In genomic region chr20:5120189-5120484, GRCh38 we compare ENCODE assay signal across 8 cellular contexts. TPM values are rescaled to one million over a fixed set of nuclear protein-coding genes. Genes with fewer than 3 reads are reported as not detected.
DNase-seq lines count a peak whose midpoint lies in the region; ATAC-seq and TF ChIP-seq lines count a peak whose summit lies in the region.

No MANE protein-coding gene starts in this region.

- no peaks in the 10 kb centered on the region for H3K9me3 ChIP-seq in A673 (ENCODE audit: low read depth, low read length, poor library complexity, severe bottlenecking)
- H3K9me3 ChIP-seq in HUES48 (ENCODE audit: control insufficient read depth, insufficient read depth, low read length): no peaks in the 10 kb centered on the region
- H3K9me3 ChIP-seq in mucosa of stomach (ENCODE audit: control insufficient read depth, low read length): no peaks in the 10 kb centered on the region

- intact Hi-C loops in A673 (cut with micrococcal nuclease; ENCODE audit: unreplicated experiment): no loop called here

- POLR2A ChIA-PET in A673 (lab: Charles Lee; ENCODE audit: low non-redundant PET): interaction anchor here (0.7 kb wide), 1 partner anchor 72 kb away, joined by 3 read pairs; no protein-coding TSS in a partner anchor

- no peak for TF ChIP-seq CTCF in A673 (conservative IDR thresholded peaks at IDR 0.05; ENCODE audit: low read depth, low read length)
- TF ChIP-seq CTCF in cardiac fibroblast (IDR thresholded peaks at IDR 0.05; ENCODE audit: low read depth, low read length): no peak

- H3K36me3 ChIP-seq in A673 (ENCODE audit: insufficient read depth, low read length, poor library complexity, severe bottlenecking): peaks cover 39% of the 10 kb centered on the region
- H3K36me3 ChIP-seq in HUES48 (ENCODE audit: control insufficient read depth, insufficient read depth, low read length): peaks cover 38% of the 10 kb centered on the region
- peaks cover 8% of the 10 kb centered on the region for H3K36me3 ChIP-seq in mucosa of stomach (ENCODE audit: control insufficient read depth, insufficient read depth, low read length)

- no peak for DNase-seq in A673 (ENCODE audit: low spot score)
- DNase-seq in cardiac fibroblast (ENCODE audit: low read depth in 2 of 2): no peak
- DNase-seq in NCI-H2171 treated with DMSO at 0.1 percent for 48 hours (lab: John Stamatoyannopoulos, UW): no peak
- no peak for DNase-seq in NCI-H2171 (lab: John Stamatoyannopoulos, UW)

- no peak for ATAC-seq in GM19324 (IDR thresholded peaks at IDR 0.05; ENCODE audit: low FRiP score, unreplicated experiment)
- no peak for ATAC-seq in HG03159 (IDR thresholded peaks at IDR 0.05; ENCODE audit: unreplicated experiment)

- CTCF ChIA-PET in A673 (lab: Charles Lee): no interaction called here

- no TSS peak for BruUV-seq in A673 (replicated peaks; lab: Mats Ljungman, UMichigan)

- H3K4me1 ChIP-seq in A673 (ENCODE audit: insufficient read depth, low read length, poor library complexity, severe bottlenecking) (peaks cover 21% of the 10 kb centered on the region), HUES48 (ENCODE audit: control insufficient read depth, insufficient read depth, low read length) (peaks cover 21% of the 10 kb centered on the region), mucosa of stomach (ENCODE audit: control insufficient read depth, insufficient read depth, low read length) (peaks cover 6% of the 10 kb centered on the region)

- H3K27ac ChIP-seq in A673 (ENCODE audit: low read depth, low read length, poor library complexity, severe bottlenecking) (peak overlapping the region; percentile 95), HUES48 (ENCODE audit: low read depth, low read length) (peak overlapping the region; percentile 96)

- H3K27me3 ChIP-seq in A673 (replicated peaks; ENCODE audit: insufficient read depth, low read depth, low read length, poor library complexity): no peaks in the 10 kb centered on the region
- H3K27me3 ChIP-seq in HUES48 (ENCODE audit: control insufficient read depth, insufficient read depth, low read length): no peaks in the 10 kb centered on the region
- H3K27me3 ChIP-seq in mucosa of stomach (ENCODE audit: control insufficient read depth, insufficient read depth, low read length): no peaks in the 10 kb centered on the region

- H3K4me3 ChIP-seq in A673 (ENCODE audit: low read depth, low read length, poor library complexity, severe bottlenecking): peak overlapping the region; percentile 71
- peak overlapping the region; percentile 94 for H3K4me3 ChIP-seq in HUES48 (ENCODE audit: low read depth, low read length)
- H3K4me3 ChIP-seq in cardiac fibroblast (replicated peaks in 1 of 2; ENCODE audit: low read depth in 2 of 2, low read length in 2 of 2): peak overlapping the region; percentile 77 to 97
- H3K4me3 ChIP-seq in mucosa of stomach (ENCODE audit: low read length): peak overlapping the region; percentile 81

- H3K9ac ChIP-seq in HUES48 (ENCODE audit: low read depth, low read length): peak overlapping the region; percentile 66
- peak overlapping the region; percentile 49 for H3K9ac ChIP-seq in mucosa of stomach (ENCODE audit: low read length)

RNA-seq across cellular contexts. Expression of gene PCNA, which starts 0.4 kb away (rescaled TPM):
- total RNA-seq in A673 (2021): 397 TPM in 2 replicates

RNA-seq across cellular contexts. Expression of gene CDS2, which starts 6.7 kb away (rescaled TPM):
- 67.4 and 68.1 TPM in 2 replicates for total RNA-seq in A673 (2021)

RNA-seq across cellular contexts. Expression of gene TMEM230, which starts 7.3 kb away (rescaled TPM):
- total RNA-seq in A673 (2021): 94.6 and 105 TPM in 2 replicates
